ENCODE assay signal across 15 cellular contexts in the genomic region with DNA sequence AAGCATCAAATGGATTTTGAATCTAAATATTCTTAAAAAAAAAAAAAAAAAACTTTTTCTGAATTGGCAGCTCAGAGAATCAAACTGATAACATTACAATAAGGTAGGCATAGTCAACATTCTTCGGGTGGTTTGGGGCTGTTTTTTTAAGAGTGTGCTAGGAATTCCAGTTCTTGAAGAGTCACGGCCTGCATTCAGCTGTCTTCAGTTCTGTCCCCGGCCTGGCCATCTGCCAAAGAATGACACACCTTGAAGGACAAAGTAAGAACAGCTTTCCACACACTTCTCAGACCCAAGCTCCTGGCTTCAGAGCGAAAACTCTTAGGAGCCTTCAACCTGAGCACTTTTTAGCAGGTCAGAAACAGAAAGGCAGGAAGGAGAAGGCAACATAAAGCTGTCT.
DNase-seq lines count a peak whose midpoint lies in the region; ATAC-seq and TF ChIP-seq lines count a peak whose summit lies in the region.
"Had no signal": no experiment of that assay in that cellular context is flagged by ENCODE, and none has a peak within 500 bp of the region (broad histone marks: within the 10 kb centered on the region; RNA-seq: fewer than 3 reads in every experiment).

No MANE protein-coding gene starts in this region.

- intact Hi-C loops in left ventricle myocardium inferior (cut with micrococcal nuclease): no loop called here
- intact Hi-C loops in psoas muscle (cut with DNase I): no loop called here

- ATAC-seq in psoas muscle (peak in 3 of 4 donors; percentile 61 to 90 (median 73)), GM18511 (IDR thresholded peaks at IDR 0.05; ENCODE audit: unreplicated experiment) (no peak)

- 22 to 25% (median 22%) methylated on average over 4 of the region's 4 CpGs for WGBS in psoas muscle, 3 donors

- H3K4me1 ChIP-seq in left ventricle myocardium inferior: peaks cover 6% of the 10 kb centered on the region
- H3K4me1 ChIP-seq in psoas muscle: no peaks in the 10 kb centered on the region

- DNase-seq in H4 (ENCODE audit: low spot score): peak; percentile 55
- DNase-seq in RKO (ENCODE audit: low spot score): peak; percentile 16
- peak; percentile 48 for DNase-seq in left ventricle myocardium inferior
- peak; percentile 28 to 77 for DNase-seq in psoas muscle
- DNase-seq in NCI-H2029 treated with DMSO at 0.1 percent for 48 hours (lab: John Stamatoyannopoulos, UW): no peak
- DNase-seq in GOT3 (lab: John Stamatoyannopoulos, UW): no peak
- DNase-seq in NCI-H146 treated with DMSO at 0.1 percent for 48 hours (lab: John Stamatoyannopoulos, UW; ENCODE audit: unreplicated experiment): no peak
- DNase-seq: activated CD4-positive, alpha-beta T cell treated with anti-CD3 and anti-CD28 coated beads, Interleukin-2, amount 10 ng/mL, durations not matched to agents 24 days and 14 days; activated gamma-delta T cell; DND-41; NCI-H2171; spleen; stimulated activated CD8-positive, alpha-beta memory T cell treated with anti-CD3 and anti-CD28 coated beads, Interleukin-4, amount 100 ng/mL, for 48 hours had no signal

- H3K36me3 ChIP-seq in left ventricle myocardium inferior: no peaks in the 10 kb centered on the region
- H3K36me3 ChIP-seq in psoas muscle (ENCODE audit: insufficient read depth in 1 of 2, low read depth in 1 of 2): no peaks in the 10 kb centered on the region
- H3K36me3 ChIP-seq: spleen had no signal

- no peak overlapping the region for H3K4me3 ChIP-seq in left ventricle myocardium inferior
- no peak overlapping the region for H3K4me3 ChIP-seq in psoas muscle
- H3K4me3 ChIP-seq: SK-N-MC, spleen had no signal

- H3K27ac ChIP-seq in left ventricle myocardium inferior (replicated peaks) (no peak overlapping the region), psoas muscle (no peak overlapping the region)
- H3K27ac ChIP-seq: SK-N-MC, spleen had no signal

- H3K27me3 ChIP-seq in left ventricle myocardium inferior (ENCODE audit: low read depth) (peaks cover 40% of the 10 kb centered on the region), psoas muscle (ENCODE audit: insufficient read depth in 3 of 3, low read length in 2 of 3) (peaks cover 0 to 6% (median 5%) of the 10 kb centered on the region in 3 donors)

- H3K9me3 ChIP-seq in left ventricle myocardium inferior (replicated peaks) (no peaks in the 10 kb centered on the region), psoas muscle (no peaks in the 10 kb centered on the region)
- H3K9me3 ChIP-seq: spleen had no signal

- TF ChIP-seq CTCF in left ventricle myocardium inferior (IDR thresholded peaks at IDR 0.05; ENCODE audit: borderline replicate concordance) (no peak), psoas muscle (IDR thresholded peaks at IDR 0.05) (no peak)

Comparison
In these comparisons a context has a peak if more than half of its experiments do, and no peak if none do; other contexts are left out.
1. DNase-seq: peak in H4 (single experiment), RKO (single experiment), left ventricle myocardium inferior (single experiment) and psoas muscle (2 of 2); none in NCI-H2029 treated with DMSO at 0.1 percent for 48 hours (single experiment), GOT3 (single experiment) and NCI-H146 treated with DMSO at 0.1 percent for 48 hours (single experiment).